ENCODE assay signal across 8 cellular contexts in the genomic region with DNA sequence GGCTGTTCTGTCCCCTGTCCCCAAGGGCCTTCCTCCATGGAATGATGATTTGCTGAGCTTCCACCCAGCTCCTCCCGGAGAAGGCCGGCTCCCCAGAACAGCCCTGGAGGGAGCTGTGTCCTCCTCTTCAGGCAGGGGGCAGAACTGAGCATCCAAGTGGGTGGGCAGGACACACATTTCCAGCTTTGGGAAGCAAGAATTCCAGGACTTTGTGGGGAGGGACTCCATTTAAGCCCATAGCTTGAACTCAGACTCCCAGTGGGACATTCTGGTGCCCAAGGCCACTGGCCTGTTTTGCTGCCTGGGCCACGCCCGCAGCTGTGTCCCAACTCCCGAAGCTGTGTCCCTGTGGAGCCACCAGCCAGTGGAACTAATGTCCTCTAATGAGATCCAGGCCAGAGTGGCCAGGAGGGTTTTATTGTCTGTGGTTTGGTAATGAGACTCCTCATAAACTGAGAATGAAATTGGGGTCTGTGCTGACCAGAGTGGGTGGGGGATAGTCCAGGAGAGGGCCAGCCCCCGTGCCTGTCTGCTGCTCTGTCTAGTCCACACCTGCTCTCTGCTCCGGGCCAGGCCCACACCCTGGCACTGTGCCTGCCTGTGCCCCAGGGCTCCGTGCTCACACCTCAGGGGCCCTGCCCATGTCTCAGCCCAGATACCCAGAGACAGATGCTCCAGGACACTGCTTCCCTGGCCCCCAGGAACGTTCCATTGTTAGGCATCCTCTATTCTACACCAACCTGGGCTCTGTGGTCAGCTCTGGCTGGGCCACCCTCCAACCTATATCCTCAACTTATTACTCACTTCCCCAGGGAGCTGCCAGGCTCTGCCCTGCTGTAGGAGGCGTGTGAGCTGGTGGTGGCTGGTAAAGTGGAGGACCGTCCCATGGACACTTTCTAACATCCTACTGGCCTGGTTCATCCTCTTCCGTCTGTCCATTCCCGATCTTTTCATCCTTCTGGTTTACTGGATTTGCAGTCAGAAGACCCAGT. TPM values are rescaled to one million over a fixed set of nuclear protein-coding genes. Genes with fewer than 3 reads are reported as not detected.
DNase-seq lines count a peak whose midpoint lies in the region; ATAC-seq and TF ChIP-seq lines count a peak whose summit lies in the region.

No MANE protein-coding gene starts in this region.

- 74% methylated on average over 13 of the region's 13 CpGs for WGBS in smooth muscle cell (ENCODE audit: low lambda C conversion rate)

- peaks cover 10% of the 10 kb centered on the region for H3K79me2 ChIP-seq in smooth muscle cell (ENCODE audit: low read depth)

- DNase-seq in DMS79 (lab: John Stamatoyannopoulos, UW): peak; percentile 45
- DNase-seq in DMS79 treated with DMSO at 0.1 percent for 48 hours (lab: John Stamatoyannopoulos, UW): no peak
- no peak for DNase-seq in Peyer's patch
- DNase-seq in fibroblast of the aortic adventitia (ENCODE audit: low read depth): peak; percentile 44
- DNase-seq in smooth muscle cell (lab: John Stamatoyannopoulos, UW; ENCODE audit: unreplicated experiment): no peak
- no peak for DNase-seq in activated CD4-positive, alpha-beta T cell treated with anti-CD3 and anti-CD28 coated beads, Interleukin-2, amount 50 U/mL, for 1 hour

- no peak for TF ChIP-seq POLR2A in Peyer's patch (IDR thresholded peaks at IDR 0.05)

- H3K27me3 ChIP-seq in Peyer's patch: no peaks in the 10 kb centered on the region
- no peaks in the 10 kb centered on the region for H3K27me3 ChIP-seq in smooth muscle cell (ENCODE audit: low read depth)

- H3K4me3 ChIP-seq in Peyer's patch (no peak overlapping the region), fibroblast of the aortic adventitia (ENCODE audit: low read depth, low read length) (no peak overlapping the region), smooth muscle cell (no peak overlapping the region)

- H3K4me1 ChIP-seq in Peyer's patch: peaks cover 0 to 22% (median 0%) of the 10 kb centered on the region in 4 donors
- peaks cover 56% of the 10 kb centered on the region for H3K4me1 ChIP-seq in smooth muscle cell (ENCODE audit: low read depth)

- peaks cover 100% of the 10 kb centered on the region for H4K20me1 ChIP-seq in smooth muscle cell (ENCODE audit: low read depth)

- no peak overlapping the region for H3K9ac ChIP-seq in smooth muscle cell (ENCODE audit: low read depth)

- H3F3A ChIP-seq in smooth muscle cell (ENCODE audit: low read depth): no peaks in the 10 kb centered on the region

- H3K27ac ChIP-seq in Peyer's patch (no peak overlapping the region), smooth muscle cell (ENCODE audit: low read depth) (no peak overlapping the region)

- no peak overlapping the region for H3K4me2 ChIP-seq in smooth muscle cell

- H3K36me3 ChIP-seq in Peyer's patch (no peaks in the 10 kb centered on the region), smooth muscle cell (ENCODE audit: low read depth) (no peaks in the 10 kb centered on the region)

- ATAC-seq in HG03159 (IDR thresholded peaks at IDR 0.05; ENCODE audit: unreplicated experiment) (no peak), GM21360 (IDR thresholded peaks at IDR 0.05; ENCODE audit: unreplicated experiment) (no peak)

- H3K9me3 ChIP-seq in Peyer's patch (no peaks in the 10 kb centered on the region), smooth muscle cell (replicated peaks; ENCODE audit: low read depth) (no peaks in the 10 kb centered on the region)

- H2AFZ ChIP-seq in smooth muscle cell (ENCODE audit: low read depth): no peak overlapping the region

- TF ChIP-seq CTCF in Peyer's patch (IDR thresholded peaks at IDR 0.05) (peak in 4 of 6 experiments; percentile 24 to 54 (median 46)), fibroblast of the aortic adventitia (IDR thresholded peaks at IDR 0.05; ENCODE audit: insufficient read depth, low read length) (peak; percentile 49), smooth muscle cell (IDR thresholded peaks at IDR 0.05; ENCODE audit: borderline replicate concordance, insufficient read depth, poor library complexity, severe bottlenecking) (peak; percentile 50)

RNA-seq across cellular contexts. Expression of a gene that starts 7.6 kb away (rescaled TPM):
- 10 to 100 TPM; 11.6 to 23.6 (median 16.6) TPM for total RNA-seq in Peyer's patch
- total RNA-seq in fibroblast of the aortic adventitia (ENCODE audit: low replicate concordance): 3.4 and 7.8 TPM in 2 replicates
- 9.1 and 10.1 TPM in 2 replicates for total RNA-seq in smooth muscle cell
- polyA plus RNA-seq in smooth muscle cell: 4.9 and 7.1 TPM in 2 replicates

Comparison
In these comparisons a context has a peak if more than half of its experiments do, and no peak if none do; other contexts are left out.
1. DNase-seq: peak in DMS79 (single experiment) and fibroblast of the aortic adventitia (single experiment); none in DMS79 treated with DMSO at 0.1 percent for 48 hours (single experiment), Peyer's patch (0 of 3), smooth muscle cell (single experiment) and activated CD4-positive, alpha-beta T cell treated with anti-CD3 and anti-CD28 coated beads, Interleukin-2, amount 50 U/mL, for 1 hour (single experiment).
2. Peak in every context shown above with its lines, with median percentiles within 50 percentile points of each other: CTCF ChIP-seq.